8 cellular contexts compared by ENCODE assay signal in genomic region chr4:165294907-165295306, GRCh38.
DNase-seq lines count a peak whose midpoint lies in the region; ATAC-seq lines count a peak whose summit lies in the region.

No MANE protein-coding gene starts in this region.

- no peaks in the 10 kb centered on the region for H3K9me3 Mint-ChIP-seq in effector memory CD8-positive, alpha-beta T cell

- ATAC-seq in GM19455 (IDR thresholded peaks at IDR 0.05; ENCODE audit: unreplicated experiment) (peak; percentile 87), HG03378 (IDR thresholded peaks at IDR 0.05; ENCODE audit: unreplicated experiment) (peak; percentile 91)
- peak; percentile 78 for ATAC-seq in effector memory CD8-positive, alpha-beta T cell (replicated peaks)

- H3K36me3 Mint-ChIP-seq in effector memory CD8-positive, alpha-beta T cell (ENCODE audit: insufficient read depth): peaks cover 12% of the 10 kb centered on the region

- peak overlapping the region; percentile 24 to 70 for H3K27ac Mint-ChIP-seq in effector memory CD8-positive, alpha-beta T cell

- H3K27me3 Mint-ChIP-seq in effector memory CD8-positive, alpha-beta T cell: no peaks in the 10 kb centered on the region

- no peak overlapping the region for H3K4me3 Mint-ChIP-seq in effector memory CD8-positive, alpha-beta T cell

- H3K4me1 Mint-ChIP-seq in effector memory CD8-positive, alpha-beta T cell (ENCODE audit: low read depth in 2 of 2): peaks cover 9 to 17% of the 10 kb centered on the region in 2 donors

- DNase-seq in ELF-1 (ENCODE audit: low read depth, low spot score): peak; percentile 8
- DNase-seq in effector memory CD8-positive, alpha-beta T cell: peak in 1 of 3 experiments; percentile 17
- DNase-seq in Kasumi-1 (lab: John Stamatoyannopoulos, UW): no peak
- no peak for DNase-seq in NK-92 (lab: John Stamatoyannopoulos, UW; ENCODE audit: unreplicated experiment)
- no peak for DNase-seq in activated effector memory CD4-positive, alpha-beta T cell treated with anti-CD3 and anti-CD28 coated beads, Interleukin-2, amount 50 U/mL, for 16 hours
- DNase-seq in SHP77 treated with DMSO at 0.1 percent for 48 hours (lab: John Stamatoyannopoulos, UW): no peak
